Comparison of ENCODE assay signal across 2 cellular contexts in the genomic region with DNA sequence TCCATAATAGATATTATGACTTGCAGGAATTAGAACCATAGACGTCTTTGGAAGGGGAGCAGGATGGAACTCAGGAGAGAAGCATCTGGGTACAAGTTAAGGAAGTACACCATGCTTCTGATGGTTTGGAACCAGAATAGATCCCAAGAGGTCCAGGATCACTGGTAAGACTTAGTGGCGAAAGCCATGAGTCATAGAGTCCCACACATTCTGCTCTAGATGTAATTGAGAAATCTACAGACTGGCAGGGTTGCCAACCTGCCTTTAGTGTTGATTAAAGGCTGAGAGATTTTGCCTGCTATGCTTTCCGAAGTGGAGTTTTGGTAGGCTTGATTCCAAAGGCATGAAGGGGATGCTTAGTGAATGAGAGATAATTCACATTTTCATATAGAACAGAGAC.
TF ChIP-seq lines count a peak whose summit lies in the region.

No MANE protein-coding gene starts in this region.

TF ChIP-seq in SK-N-SH, 30 proteins besides CTCF, POLR2A, EP300 and RAD21 (continued from another document):
- TF ChIP-seq, protein P1, sequence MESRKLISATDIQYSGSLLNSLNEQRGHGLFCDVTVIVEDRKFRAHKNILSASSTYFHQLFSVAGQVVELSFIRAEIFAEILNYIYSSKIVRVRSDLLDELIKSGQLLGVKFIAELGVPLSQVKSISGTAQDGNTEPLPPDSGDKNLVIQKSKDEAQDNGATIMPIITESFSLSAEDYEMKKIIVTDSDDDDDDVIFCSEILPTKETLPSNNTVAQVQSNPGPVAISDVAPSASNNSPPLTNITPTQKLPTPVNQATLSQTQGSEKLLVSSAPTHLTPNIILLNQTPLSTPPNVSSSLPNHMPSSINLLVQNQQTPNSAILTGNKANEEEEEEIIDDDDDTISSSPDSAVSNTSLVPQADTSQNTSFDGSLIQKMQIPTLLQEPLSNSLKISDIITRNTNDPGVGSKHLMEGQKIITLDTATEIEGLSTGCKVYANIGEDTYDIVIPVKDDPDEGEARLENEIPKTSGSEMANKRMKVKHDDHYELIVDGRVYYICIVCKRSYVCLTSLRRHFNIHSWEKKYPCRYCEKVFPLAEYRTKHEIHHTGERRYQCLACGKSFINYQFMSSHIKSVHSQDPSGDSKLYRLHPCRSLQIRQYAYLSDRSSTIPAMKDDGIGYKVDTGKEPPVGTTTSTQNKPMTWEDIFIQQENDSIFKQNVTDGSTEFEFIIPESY (IDR thresholded peaks at IDR 0.05; ENCODE audit: borderline replicate concordance, low read depth) = no peak

TF ChIP-seq in SK-N-SH treated with all-trans-retinoic acid at 6 μM for 48 hours, 23 proteins besides CTCF, POLR2A, EP300 and RAD21 (continued from another document):
- TF ChIP-seq, protein P2, sequence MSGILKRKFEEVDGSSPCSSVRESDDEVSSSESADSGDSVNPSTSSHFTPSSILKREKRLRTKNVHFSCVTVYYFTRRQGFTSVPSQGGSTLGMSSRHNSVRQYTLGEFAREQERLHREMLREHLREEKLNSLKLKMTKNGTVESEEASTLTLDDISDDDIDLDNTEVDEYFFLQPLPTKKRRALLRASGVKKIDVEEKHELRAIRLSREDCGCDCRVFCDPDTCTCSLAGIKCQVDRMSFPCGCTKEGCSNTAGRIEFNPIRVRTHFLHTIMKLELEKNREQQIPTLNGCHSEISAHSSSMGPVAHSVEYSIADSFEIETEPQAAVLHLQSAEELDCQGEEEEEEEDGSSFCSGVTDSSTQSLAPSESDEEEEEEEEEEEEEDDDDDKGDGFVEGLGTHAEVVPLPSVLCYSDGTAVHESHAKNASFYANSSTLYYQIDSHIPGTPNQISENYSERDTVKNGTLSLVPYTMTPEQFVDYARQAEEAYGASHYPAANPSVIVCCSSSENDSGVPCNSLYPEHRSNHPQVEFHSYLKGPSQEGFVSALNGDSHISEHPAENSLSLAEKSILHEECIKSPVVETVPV (CRISPR knock-in tag; IDR thresholded peaks at IDR 0.05) = no peak
- TF ChIP-seq RARB (CRISPR knock-in tag; IDR thresholded peaks at IDR 0.05) = no peak
- TF ChIP-seq ZFP30 (CRISPR knock-in tag; IDR thresholded peaks at IDR 0.05) = no peak
- TF ChIP-seq CREB5 (CRISPR knock-in tag; IDR thresholded peaks at IDR 0.05; ENCODE audit: low read depth) = no peak
- no peak for TF ChIP-seq ZFP3 (CRISPR knock-in tag; IDR thresholded peaks at IDR 0.05)
- no peak for TF ChIP-seq SNAI2 (CRISPR knock-in tag; IDR thresholded peaks at IDR 0.05)
- no peak for TF ChIP-seq GLIS3 (CRISPR knock-in tag; IDR thresholded peaks at IDR 0.05)
- no peak for TF ChIP-seq ESRRG (CRISPR knock-in tag; IDR thresholded peaks at IDR 0.05)
- no peak for TF ChIP-seq ZNF70 (CRISPR knock-in tag; IDR thresholded peaks at IDR 0.05)
- TF ChIP-seq, protein P3, sequence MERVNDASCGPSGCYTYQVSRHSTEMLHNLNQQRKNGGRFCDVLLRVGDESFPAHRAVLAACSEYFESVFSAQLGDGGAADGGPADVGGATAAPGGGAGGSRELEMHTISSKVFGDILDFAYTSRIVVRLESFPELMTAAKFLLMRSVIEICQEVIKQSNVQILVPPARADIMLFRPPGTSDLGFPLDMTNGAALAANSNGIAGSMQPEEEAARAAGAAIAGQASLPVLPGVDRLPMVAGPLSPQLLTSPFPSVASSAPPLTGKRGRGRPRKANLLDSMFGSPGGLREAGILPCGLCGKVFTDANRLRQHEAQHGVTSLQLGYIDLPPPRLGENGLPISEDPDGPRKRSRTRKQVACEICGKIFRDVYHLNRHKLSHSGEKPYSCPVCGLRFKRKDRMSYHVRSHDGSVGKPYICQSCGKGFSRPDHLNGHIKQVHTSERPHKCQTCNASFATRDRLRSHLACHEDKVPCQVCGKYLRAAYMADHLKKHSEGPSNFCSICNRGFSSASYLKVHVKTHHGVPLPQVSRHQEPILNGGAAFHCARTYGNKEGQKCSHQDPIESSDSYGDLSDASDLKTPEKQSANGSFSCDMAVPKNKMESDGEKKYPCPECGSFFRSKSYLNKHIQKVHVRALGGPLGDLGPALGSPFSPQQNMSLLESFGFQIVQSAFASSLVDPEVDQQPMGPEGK (CRISPR knock-in tag; IDR thresholded peaks at IDR 0.05; ENCODE audit: borderline replicate concordance) = no peak
- no peak for TF ChIP-seq ARNTL (CRISPR knock-in tag; IDR thresholded peaks at IDR 0.05; ENCODE audit: borderline replicate concordance, low read depth)
- no peak for TF ChIP-seq BACH2 (CRISPR knock-in tag; IDR thresholded peaks at IDR 0.05; ENCODE audit: borderline replicate concordance)
- no peak for TF ChIP-seq ZC3H10 (CRISPR knock-in tag; IDR thresholded peaks at IDR 0.05)
